In genomic region chr11:130428692-130429681, GRCh38 we compare ENCODE assay signal across 10 cellular contexts. TPM values are rescaled to one million over a fixed set of nuclear protein-coding genes. Genes with fewer than 3 reads are reported as not detected.
DNase-seq lines count a peak whose midpoint lies in the region; ATAC-seq, FAIRE-seq and TF ChIP-seq lines count a peak whose summit lies in the region.
"Had no signal": no experiment of that assay in that cellular context is flagged by ENCODE, and none has a peak within 500 bp of the region (broad histone marks: within the 10 kb centered on the region; RNA-seq: fewer than 3 reads in every experiment).

No MANE protein-coding gene starts in this region.

- no peaks in the 10 kb centered on the region for H3F3A ChIP-seq in PC-3 (ENCODE audit: low read length, unreplicated experiment)

- H2BK12ac ChIP-seq in trophoblast cell (ENCODE audit: low read length) = no peak overlapping the region

- no peak overlapping the region for H3K4ac ChIP-seq in trophoblast cell (ENCODE audit: low read depth, low read length)

- no peak overlapping the region for H3K27ac ChIP-seq in CD8-positive, alpha-beta memory T cell (ENCODE audit: low read depth, low read length)
- H3K27ac ChIP-seq in PC-3 (ENCODE audit: low read length) (no peak overlapping the region), fibroblast of lung (ENCODE audit: insufficient read depth, low read length) (no peak overlapping the region), trophoblast cell (ENCODE audit: low read depth, low read length) (no peak overlapping the region), pancreas (no peak overlapping the region)
- H3K27ac ChIP-seq: body of pancreas had no signal

- no peak overlapping the region for H3K23ac ChIP-seq in trophoblast cell (ENCODE audit: low read length)

- ATAC-seq in PC-3 = no peak
- no peak for ATAC-seq in pancreas

- no peaks in the 10 kb centered on the region for H3K9me2 ChIP-seq in PC-3 (replicated peaks; ENCODE audit: low read length)

- TF ChIP-seq CTCF in PC-3 (conservative IDR thresholded peaks at IDR 0.05; ENCODE audit: low read depth, low read length) = peak; percentile 51
- no peak for TF ChIP-seq CTCF in fibroblast of lung (conservative IDR thresholded peaks at IDR 0.05 in 1 of 2, IDR thresholded peaks at IDR 0.05 in 1 of 2; ENCODE audit: low read depth in 1 of 2, low read length in 2 of 2)
- TF ChIP-seq CTCF in pancreas (IDR thresholded peaks at IDR 0.05) = no peak

- POLR2A ChIA-PET in CD8-positive, alpha-beta memory T cell (lab: Charles Lee) = no interaction called here
- POLR2A ChIA-PET in PC-3 (lab: Charles Lee; ENCODE audit: unreplicated experiment) = no interaction called here

- H3K4me1 ChIP-seq in CD8-positive, alpha-beta memory T cell (ENCODE audit: insufficient read depth, low read length) = no peaks in the 10 kb centered on the region
- H3K4me1 ChIP-seq in PC-3 (ENCODE audit: insufficient read depth, low read length) = peaks cover 5% of the 10 kb centered on the region
- H3K4me1 ChIP-seq in fibroblast of lung (ENCODE audit: control insufficient read depth, extremely low read depth, insufficient read depth, low read length) = peaks cover 9% of the 10 kb centered on the region
- H3K4me1 ChIP-seq in trophoblast cell (ENCODE audit: control insufficient read depth in 1 of 2, insufficient read depth in 2 of 2, low read length in 2 of 2) = peaks cover 0 to 8% of the 10 kb centered on the region in 2 experiments
- peaks cover 0 to 5% (median 4%) of the 10 kb centered on the region in 3 donors for H3K4me1 ChIP-seq in pancreas

- H4K8ac ChIP-seq in trophoblast cell (ENCODE audit: low read depth, low read length) = no peak overlapping the region

- H3K4me3 Mint-ChIP-seq in CD8-positive, alpha-beta memory T cell = peak overlapping the region; percentile 13 to 87 (median 60)

- H4K12ac ChIP-seq in trophoblast cell (ENCODE audit: low read depth, low read length) = no peak overlapping the region

- no peaks in the 10 kb centered on the region for H4K20me1 ChIP-seq in PC-3 (ENCODE audit: low read length)
- no peaks in the 10 kb centered on the region for H4K20me1 ChIP-seq in fibroblast of lung (ENCODE audit: control insufficient read depth, extremely low read depth, insufficient read depth, low read length)

- H3K27me3 ChIP-seq in CD8-positive, alpha-beta memory T cell (ENCODE audit: insufficient read depth, low read length, poor library complexity, severe bottlenecking) = peaks cover 39% of the 10 kb centered on the region
- peaks cover 58% of the 10 kb centered on the region for H3K27me3 ChIP-seq in PC-3 (ENCODE audit: low read length)
- H3K27me3 ChIP-seq in fibroblast of lung (ENCODE audit: control insufficient read depth, insufficient read depth, low read length) = peaks cover 51% of the 10 kb centered on the region
- H3K27me3 ChIP-seq in trophoblast cell (ENCODE audit: insufficient read depth, low read length) = peaks cover 40% of the 10 kb centered on the region
- H3K27me3 ChIP-seq in pancreas = peaks cover 0 to 14% (median 7%) of the 10 kb centered on the region in 4 donors

- no peaks in the 10 kb centered on the region for H3K79me1 ChIP-seq in trophoblast cell (ENCODE audit: low read length)

- peaks cover 14 to 18% (median 14%) of the 10 kb centered on the region in 3 donors for H3K4me1 Mint-ChIP-seq in CD8-positive, alpha-beta memory T cell

- no peaks in the 10 kb centered on the region for H3K9me3 ChIP-seq in CD8-positive, alpha-beta memory T cell (ENCODE audit: low read length)
- no peaks in the 10 kb centered on the region for H3K9me3 ChIP-seq in PC-3 (ENCODE audit: low read length)
- H3K9me3 ChIP-seq in fibroblast of lung (ENCODE audit: control insufficient read depth, insufficient read depth, low read depth, low read length) = no peaks in the 10 kb centered on the region
- H3K9me3 ChIP-seq in trophoblast cell (ENCODE audit: insufficient read depth, low read depth, low read length) = peaks cover 3% of the 10 kb centered on the region
- H3K9me3 ChIP-seq in pancreas = peaks cover 0 to 2% (median 0%) of the 10 kb centered on the region in 4 donors
- H3K9me3 ChIP-seq: body of pancreas had no signal

- H2BK120ac ChIP-seq in trophoblast cell (ENCODE audit: insufficient read depth, low read length, poor library complexity) = no peak overlapping the region

- H2AFZ ChIP-seq in PC-3 (ENCODE audit: low read length) (0 out of 2 replicates have a peak overlapping the region, but pooled peaks have one; percentile 11), fibroblast of lung (ENCODE audit: low read length) (no peak overlapping the region), trophoblast cell (ENCODE audit: insufficient read depth, low read length, poor library complexity) (no peak overlapping the region)

- BruUV-seq in PC-3 (replicated peaks; lab: Mats Ljungman, UMichigan) = no TSS peak

- no peak overlapping the region for H3K4me3 ChIP-seq in CD8-positive, alpha-beta memory T cell (ENCODE audit: low read length)
- H3K4me3 ChIP-seq in PC-3 (ENCODE audit: low read length) (peak overlapping the region; percentile 49; the same call in 1 of the 2 replicates), fibroblast of lung (replicated peaks in 1 of 4; ENCODE audit: control extremely low read depth in 1 of 4, insufficient read depth in 1 of 4, low read depth in 3 of 4, low read length in 4 of 4) (peak overlapping the region; percentile 6 to 60 (median 24)), trophoblast cell (ENCODE audit: low read depth, low read length) (no peak overlapping the region), pancreas (peak overlapping the region in 2 of 4 donors; percentile 18 to 43)
- H3K4me3 ChIP-seq: body of pancreas had no signal

- H3K4me2 ChIP-seq in PC-3 (ENCODE audit: low read length) = peak overlapping the region; percentile 67
- peak overlapping the region; percentile 52 for H3K4me2 ChIP-seq in fibroblast of lung (ENCODE audit: extremely low read depth, insufficient read depth, low read length)
- peak overlapping the region; percentile 71 for H3K4me2 ChIP-seq in trophoblast cell (ENCODE audit: low read length)

- no peaks in the 10 kb centered on the region for H3K9me3 Mint-ChIP-seq in CD8-positive, alpha-beta memory T cell

- WGBS in trophoblast cell (ENCODE audit: extremely low coverage, insufficient coverage, insufficient read length) = no CpG with 5 or more reads among the region's 19 CpGs
- 17 to 18% methylated on average over 19 of the region's 19 CpGs for WGBS in pancreas, 2 donors

- H3K36me3 ChIP-seq in CD8-positive, alpha-beta memory T cell (ENCODE audit: insufficient read depth, low read length) = no peaks in the 10 kb centered on the region
- H3K36me3 ChIP-seq in PC-3 (ENCODE audit: low read depth, low read length) = no peaks in the 10 kb centered on the region
- H3K36me3 ChIP-seq in fibroblast of lung (ENCODE audit: control insufficient read depth, insufficient read depth, low read length) = no peaks in the 10 kb centered on the region
- no peaks in the 10 kb centered on the region for H3K36me3 ChIP-seq in trophoblast cell (ENCODE audit: control insufficient read depth in 1 of 2, insufficient read depth in 2 of 2, low read length in 2 of 2)
- H3K36me3 ChIP-seq in pancreas = no peaks in the 10 kb centered on the region

- H3K14ac ChIP-seq in trophoblast cell (ENCODE audit: low read length) = no peak overlapping the region

- peaks cover 40 to 64% of the 10 kb centered on the region in 2 donors for H3K27me3 Mint-ChIP-seq in CD8-positive, alpha-beta memory T cell

- H3K18ac ChIP-seq in trophoblast cell (ENCODE audit: low read length) = no peak overlapping the region

- CTCF ChIA-PET in CD8-positive, alpha-beta memory T cell (lab: Charles Lee) = no interaction called here
- CTCF ChIA-PET in PC-3 (lab: Charles Lee) = no interaction called here

- no peak overlapping the region for H2BK5ac ChIP-seq in trophoblast cell (ENCODE audit: low read depth, low read length, poor library complexity)

- no peak overlapping the region for H4K91ac ChIP-seq in trophoblast cell (ENCODE audit: low read depth, low read length)

- intact Hi-C loops in PC-3 (cut with micrococcal nuclease) = no loop called here
- intact Hi-C loops in pancreas (cut with DNase I) = loop anchor here in 1 of 3 donors (10.0 kb wide), 1 partner anchor 214 kb away; no protein-coding TSS in a partner anchor

- H3K79me2 ChIP-seq in PC-3 (ENCODE audit: low read length) (no peaks in the 10 kb centered on the region), fibroblast of lung (ENCODE audit: control insufficient read depth, insufficient read depth, low read length) (no peaks in the 10 kb centered on the region), trophoblast cell (ENCODE audit: control insufficient read depth, insufficient read depth, low read length, poor library complexity) (no peaks in the 10 kb centered on the region)

- H3K27ac Mint-ChIP-seq in CD8-positive, alpha-beta memory T cell = peak overlapping the region in 2 of 8 donors; percentile 29 to 69

- H3K36me3 Mint-ChIP-seq in CD8-positive, alpha-beta memory T cell = no peaks in the 10 kb centered on the region

- no peak for FAIRE-seq in pancreas (lab: Jason Lieb, UNC)

- H2AK5ac ChIP-seq in trophoblast cell (ENCODE audit: low read length) = no peak overlapping the region

- DNase-seq in CD8-positive, alpha-beta memory T cell = no peak
- no peak for DNase-seq in PC-3
- DNase-seq in fibroblast of lung (ENCODE audit: low read depth in 2 of 2) = peak in 1 of 2 donors; percentile 6
- DNase-seq in trophoblast cell = no peak
- no peak for DNase-seq in cerebellar cortex (ENCODE audit: low spot score)
- DNase-seq in activated gamma-delta T cell treated with Interleukin-2 at 50 U/mL for 16 hours = no peak
- DNase-seq in pancreas = no peak
- no peak for DNase-seq in hippocampal formation (lab: John Stamatoyannopoulos, UW)

- H3K9ac ChIP-seq in PC-3 (ENCODE audit: low read length) (no peak overlapping the region), fibroblast of lung (ENCODE audit: insufficient read depth, low read length) (peak overlapping the region; percentile 36), trophoblast cell (ENCODE audit: low read length) (no peak overlapping the region)

RNA-seq across cellular contexts. Expression of gene ADAMTS8, which starts 0.6 kb away (rescaled TPM):
- not detected for total RNA-seq in CD8-positive, alpha-beta memory T cell
- polyA plus RNA-seq in CD8-positive, alpha-beta memory T cell = not detected
- 0.12 TPM in 1 of 2 replicates, not detected in the other for total RNA-seq in PC-3 (2014; rRNA removed)
- total RNA-seq in fibroblast of lung = 8.5 and 15.0 TPM in 2 replicates
- polyA plus RNA-seq in fibroblast of lung = 17.5 and 18.8 TPM in 2 replicates
- 19.6 and 21.9 TPM in 2 replicates for polyA plus RNA-seq in fibroblast of lung (2012)
- polyA minus RNA-seq in fibroblast of lung (ENCODE audit: low replicate concordance) = 16.6 and 17.2 TPM in 2 replicates
- not detected in 2 replicates for polyA plus RNA-seq in trophoblast cell (2013)
- 1 to 10 TPM in 2 of 6 donors, under 1 TPM in 3, not detected in 1; 0.04 to 1.6 (median 0.22) TPM for total RNA-seq in pancreas
- under 1 TPM; 0.42 TPM for polyA plus RNA-seq in pancreas
- total RNA-seq: lung microvascular endothelial cell had no signal

RNA-seq across cellular contexts. Expression of gene ADAMTS15, which starts 19.5 kb away (rescaled TPM):
- total RNA-seq in CD8-positive, alpha-beta memory T cell = not detected
- not detected for polyA plus RNA-seq in CD8-positive, alpha-beta memory T cell
- 16.8 and 21.7 TPM in 2 replicates for total RNA-seq in PC-3 (2014; rRNA removed)
- total RNA-seq in fibroblast of lung = 23.4 and 24.9 TPM in 2 replicates
- polyA plus RNA-seq in fibroblast of lung = 14.9 and 18.2 TPM in 2 replicates
- 22.3 and 26.8 TPM in 2 replicates for polyA plus RNA-seq in fibroblast of lung (2012)
- 54.4 and 58.7 TPM in 2 replicates for polyA minus RNA-seq in fibroblast of lung (ENCODE audit: low replicate concordance)
- 0.15 and 0.18 TPM in 2 replicates for polyA plus RNA-seq in trophoblast cell (2013)
- 1 to 10 TPM in 2 of 6 donors, under 1 TPM in 4; 0.14 to 1.2 (median 0.69) TPM for total RNA-seq in pancreas
- polyA plus RNA-seq in pancreas = 1 to 10 TPM in 1 of 2 donors, under 1 TPM in 1; 0.63 to 1.2 TPM

Comparison
In these comparisons a context has a peak if more than half of its experiments do, and no peak if none do; other contexts are left out.
1. H3K4me3 ChIP-seq: peak in PC-3 (single experiment) and fibroblast of lung (4 of 4); none in CD8-positive, alpha-beta memory T cell (single experiment) and trophoblast cell (single experiment).
2. Peak in every context shown above with its lines, with median percentiles within 50 percentile points of each other: H3K4me2 ChIP-seq.